ENCODE assay signal across 8 cellular contexts in the genomic region with DNA sequence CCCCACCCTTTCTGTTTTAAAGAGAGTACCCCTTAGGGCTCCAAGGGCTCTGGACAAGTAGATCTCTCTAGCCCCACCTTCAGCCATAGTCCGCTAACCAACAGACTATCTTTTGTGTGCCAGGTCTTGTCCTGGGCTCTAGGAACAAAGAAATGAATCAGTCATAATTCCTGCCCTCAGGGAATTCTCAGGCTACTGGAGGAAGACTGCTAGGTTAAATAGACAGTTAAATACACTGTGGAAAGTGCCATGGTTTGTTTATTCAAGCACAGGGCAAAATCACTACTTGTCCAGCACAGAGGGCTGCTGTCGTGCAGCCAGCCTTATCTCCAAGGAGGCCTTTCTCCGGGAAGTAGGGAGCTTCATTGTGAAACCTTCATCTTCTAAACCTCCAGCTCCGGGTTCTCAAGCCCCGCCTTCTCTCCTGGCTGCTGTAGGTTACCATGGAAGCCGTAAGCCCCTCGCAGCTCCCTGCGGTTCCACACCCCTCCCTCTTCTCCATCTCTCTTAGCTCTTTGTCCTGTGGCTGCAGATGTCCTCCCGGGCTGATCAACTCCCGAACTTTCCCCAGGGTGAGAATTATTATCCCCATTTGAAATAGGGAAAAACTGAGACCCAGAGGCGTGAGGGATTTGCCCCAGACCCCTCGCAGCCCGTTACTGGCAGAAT. TPM values are rescaled to one million over a fixed set of nuclear protein-coding genes. Genes with fewer than 3 reads are reported as not detected.
DNase-seq lines count a peak whose midpoint lies in the region; ATAC-seq and TF ChIP-seq lines count a peak whose summit lies in the region.

No MANE protein-coding gene starts in this region.

- no peak for ATAC-seq in activated CD8-positive, alpha-beta T cell treated with anti-CD3 and anti-CD28 coated beads, Interleukin-2, amount 10 ng/mL, durations not matched to agents 7 days and 5 days
- no peak for ATAC-seq in activated CD8-positive, alpha-beta T cell treated with anti-CD3 and anti-CD28 coated beads for 36 hours
- ATAC-seq in stimulated activated naive CD8-positive, alpha-beta T cell treated with anti-CD3 and anti-CD28 coated beads, Interleukin-15, amount 100 ng/mL, for 72 hours = no peak

- no peaks in the 10 kb centered on the region for H3K9me2 ChIP-seq in hepatocyte (replicated peaks; ENCODE audit: insufficient read depth)

- no peaks in the 10 kb centered on the region for H3K27me3 Mint-ChIP-seq in activated CD8-positive, alpha-beta T cell treated with anti-CD3 and anti-CD28 coated beads, Interleukin-2, amount 10 ng/mL, durations not matched to agents 7 days and 5 days (ENCODE audit: low read depth)
- H3K27me3 Mint-ChIP-seq in activated CD8-positive, alpha-beta T cell treated with anti-CD3 and anti-CD28 coated beads for 36 hours = no peaks in the 10 kb centered on the region
- H3K27me3 Mint-ChIP-seq in stimulated activated naive CD8-positive, alpha-beta T cell treated with anti-CD3 and anti-CD28 coated beads, Interleukin-15, amount 100 ng/mL, for 72 hours = no peaks in the 10 kb centered on the region

- no peaks in the 10 kb centered on the region for H4K20me1 ChIP-seq in hepatocyte (ENCODE audit: insufficient read depth, poor library complexity, severe bottlenecking)

- H3K9me3 ChIP-seq in hepatocyte (ENCODE audit: low read depth) = no peaks in the 10 kb centered on the region

- no peak for TF ChIP-seq CTCF in activated CD8-positive, alpha-beta T cell treated with anti-CD3 and anti-CD28 coated beads for 36 hours (IDR thresholded peaks at IDR 0.05)
- TF ChIP-seq CTCF in hepatocyte (IDR thresholded peaks at IDR 0.05; ENCODE audit: poor library complexity) = no peak

- DNase-seq in activated CD8-positive, alpha-beta T cell treated with anti-CD3 and anti-CD28 coated beads, Interleukin-2, amount 10 ng/mL, durations not matched to agents 7 days and 5 days = no peak
- DNase-seq in activated CD8-positive, alpha-beta T cell treated with anti-CD3 and anti-CD28 coated beads for 36 hours = no peak
- DNase-seq in RPMI7951 (ENCODE audit: low read depth) (peak; percentile 97), hepatocyte (ENCODE audit: low spot score) (peak; percentile 84), GM03348 (ENCODE audit: low spot score) (no peak), NCI-H1105 treated with DMSO at 0.1 percent for 48 hours (lab: John Stamatoyannopoulos, UW) (no peak), GM19238 (ENCODE audit: insufficient read length, low spot score) (no peak)
- no peak for DNase-seq in stimulated activated naive CD8-positive, alpha-beta T cell treated with anti-CD3 and anti-CD28 coated beads, Interleukin-15, amount 100 ng/mL, for 72 hours

- intact Hi-C loops in activated CD8-positive, alpha-beta T cell treated with anti-CD3 and anti-CD28 coated beads for 36 hours (cut with micrococcal nuclease) = no loop called here

- peak overlapping the region; percentile 39 for H3K27ac ChIP-seq in hepatocyte

- H3K36me3 ChIP-seq in hepatocyte (replicated peaks; ENCODE audit: insufficient read depth, low read depth) = no peaks in the 10 kb centered on the region

- CTCF ChIA-PET in activated CD8-positive, alpha-beta T cell treated with anti-CD3 and anti-CD28 coated beads, Interleukin-2, amount 10 ng/mL, durations not matched to agents 7 days and 5 days (lab: Charles Lee) = no interaction called here
- CTCF ChIA-PET in activated CD8-positive, alpha-beta T cell treated with anti-CD3 and anti-CD28 coated beads for 36 hours (lab: Charles Lee) = no interaction called here

- no peak overlapping the region for H3K4me3 Mint-ChIP-seq in activated CD8-positive, alpha-beta T cell treated with anti-CD3 and anti-CD28 coated beads, Interleukin-2, amount 10 ng/mL, durations not matched to agents 7 days and 5 days
- H3K4me3 Mint-ChIP-seq in activated CD8-positive, alpha-beta T cell treated with anti-CD3 and anti-CD28 coated beads for 36 hours = no peak overlapping the region
- no peak overlapping the region for H3K4me3 Mint-ChIP-seq in stimulated activated naive CD8-positive, alpha-beta T cell treated with anti-CD3 and anti-CD28 coated beads, Interleukin-15, amount 100 ng/mL, for 72 hours

- no peak overlapping the region for H2AFZ ChIP-seq in hepatocyte

- H3K27ac Mint-ChIP-seq in activated CD8-positive, alpha-beta T cell treated with anti-CD3 and anti-CD28 coated beads, Interleukin-2, amount 10 ng/mL, durations not matched to agents 7 days and 5 days = peak overlapping the region; percentile 52
- no peak overlapping the region for H3K27ac Mint-ChIP-seq in activated CD8-positive, alpha-beta T cell treated with anti-CD3 and anti-CD28 coated beads for 36 hours
- peak overlapping the region; percentile 21 to 60 for H3K27ac Mint-ChIP-seq in stimulated activated naive CD8-positive, alpha-beta T cell treated with anti-CD3 and anti-CD28 coated beads, Interleukin-15, amount 100 ng/mL, for 72 hours

- H3K27me3 ChIP-seq in hepatocyte = no peaks in the 10 kb centered on the region

- H3K4me1 Mint-ChIP-seq in activated CD8-positive, alpha-beta T cell treated with anti-CD3 and anti-CD28 coated beads, Interleukin-2, amount 10 ng/mL, durations not matched to agents 7 days and 5 days (ENCODE audit: low read depth) = peaks cover 17% of the 10 kb centered on the region
- H3K4me1 Mint-ChIP-seq in activated CD8-positive, alpha-beta T cell treated with anti-CD3 and anti-CD28 coated beads for 36 hours (ENCODE audit: low read depth) = peaks cover 26% of the 10 kb centered on the region
- H3K4me1 Mint-ChIP-seq in stimulated activated naive CD8-positive, alpha-beta T cell treated with anti-CD3 and anti-CD28 coated beads, Interleukin-15, amount 100 ng/mL, for 72 hours = peaks cover 30% of the 10 kb centered on the region

- H3K4me2 ChIP-seq in hepatocyte = peak overlapping the region; percentile 64

- POLR2A ChIA-PET in activated CD8-positive, alpha-beta T cell treated with anti-CD3 and anti-CD28 coated beads, Interleukin-2, amount 10 ng/mL, durations not matched to agents 7 days and 5 days (lab: Charles Lee) = no interaction called here
- POLR2A ChIA-PET in activated CD8-positive, alpha-beta T cell treated with anti-CD3 and anti-CD28 coated beads for 36 hours (lab: Charles Lee) = interaction anchor here (1.7 kb wide), 1 partner anchor 30 kb away, joined by 4 read pairs; a partner anchor contains a TSS

- H3K79me2 ChIP-seq in hepatocyte = no peaks in the 10 kb centered on the region

- WGBS in hepatocyte (ENCODE audit: low lambda C conversion rate, missing lambda C conversion rate) = 14% methylated on average over 13 of the region's 13 CpGs

- H3K36me3 Mint-ChIP-seq in activated CD8-positive, alpha-beta T cell treated with anti-CD3 and anti-CD28 coated beads, Interleukin-2, amount 10 ng/mL, durations not matched to agents 7 days and 5 days (ENCODE audit: low read depth) = no peaks in the 10 kb centered on the region
- no peaks in the 10 kb centered on the region for H3K36me3 Mint-ChIP-seq in activated CD8-positive, alpha-beta T cell treated with anti-CD3 and anti-CD28 coated beads for 36 hours (ENCODE audit: low read depth)

- H3K9me3 Mint-ChIP-seq in activated CD8-positive, alpha-beta T cell treated with anti-CD3 and anti-CD28 coated beads, Interleukin-2, amount 10 ng/mL, durations not matched to agents 7 days and 5 days (ENCODE audit: insufficient read depth) = no peaks in the 10 kb centered on the region
- no peaks in the 10 kb centered on the region for H3K9me3 Mint-ChIP-seq in activated CD8-positive, alpha-beta T cell treated with anti-CD3 and anti-CD28 coated beads for 36 hours
- no peaks in the 10 kb centered on the region for H3K9me3 Mint-ChIP-seq in stimulated activated naive CD8-positive, alpha-beta T cell treated with anti-CD3 and anti-CD28 coated beads, Interleukin-15, amount 100 ng/mL, for 72 hours

- no peak overlapping the region for H3K4me3 ChIP-seq in hepatocyte

- peaks cover 25% of the 10 kb centered on the region for H3K4me1 ChIP-seq in hepatocyte (ENCODE audit: insufficient read depth)

RNA-seq across cellular contexts. Expression of a gene that starts 29.8 kb away (rescaled TPM):
- total RNA-seq in activated CD8-positive, alpha-beta T cell treated with anti-CD3 and anti-CD28 coated beads, Interleukin-2, amount 10 ng/mL, durations not matched to agents 7 days and 5 days = 1 to 10 TPM; 7.9 to 8.6 TPM
- total RNA-seq in activated CD8-positive, alpha-beta T cell treated with anti-CD3 and anti-CD28 coated beads for 36 hours = 10 to 100 TPM; 14.6 to 16.2 TPM
- not detected in 2 replicates for total RNA-seq in RPMI7951 (2014; rRNA removed; shearing (Covaris generic))
- total RNA-seq in hepatocyte = 0.47 and 1.5 TPM in 2 replicates
- 0.89 and 0.97 TPM in 2 replicates for polyA plus RNA-seq in hepatocyte

RNA-seq across cellular contexts. Expression of a gene that starts 35.4 kb away (rescaled TPM):
- 10 to 100 TPM; 16.5 to 17.0 TPM for total RNA-seq in activated CD8-positive, alpha-beta T cell treated with anti-CD3 and anti-CD28 coated beads, Interleukin-2, amount 10 ng/mL, durations not matched to agents 7 days and 5 days
- total RNA-seq in activated CD8-positive, alpha-beta T cell treated with anti-CD3 and anti-CD28 coated beads for 36 hours = 10 to 100 TPM; 16.3 to 17.6 TPM
- total RNA-seq in RPMI7951 (2014; rRNA removed; shearing (Covaris generic)) = 10.0 and 10.2 TPM in 2 replicates
- 14.8 and 19.0 TPM in 2 replicates for total RNA-seq in hepatocyte
- polyA plus RNA-seq in hepatocyte = 8.9 and 9.0 TPM in 2 replicates

Comparison
In these comparisons a context has a peak if more than half of its experiments do, and no peak if none do; other contexts are left out.
1. DNase-seq: peak in RPMI7951 (single experiment) and hepatocyte (single experiment); none in activated CD8-positive, alpha-beta T cell treated with anti-CD3 and anti-CD28 coated beads, Interleukin-2, amount 10 ng/mL, durations not matched to agents 7 days and 5 days (single experiment), activated CD8-positive, alpha-beta T cell treated with anti-CD3 and anti-CD28 coated beads for 36 hours (single experiment), stimulated activated naive CD8-positive, alpha-beta T cell treated with anti-CD3 and anti-CD28 coated beads, Interleukin-15, amount 100 ng/mL, for 72 hours (0 of 2), GM03348 (single experiment), NCI-H1105 treated with DMSO at 0.1 percent for 48 hours (single experiment) and GM19238 (single experiment).